Comparison of ENCODE assay signal across 25 cellular contexts in the genomic region with DNA sequence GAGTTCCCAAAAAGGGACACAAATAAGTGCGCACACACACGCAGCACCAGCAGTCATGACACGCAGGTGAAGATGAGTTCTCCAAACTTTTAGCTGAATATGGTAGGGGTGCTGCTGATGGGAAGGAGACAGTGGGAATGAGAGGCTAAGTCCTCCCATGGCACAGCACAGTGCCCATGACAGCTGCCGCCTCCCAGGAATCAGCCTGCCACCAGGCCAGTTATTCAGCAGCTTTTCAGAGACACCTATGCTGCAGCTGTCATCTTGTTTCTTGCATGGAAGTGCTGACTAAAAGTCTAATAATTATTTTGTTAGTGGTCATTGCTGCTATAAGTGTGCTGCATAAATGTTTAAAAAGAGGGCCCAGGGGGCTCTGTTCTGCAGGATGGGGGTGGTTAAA. TPM values are rescaled to one million over a fixed set of nuclear protein-coding genes. Genes with fewer than 3 reads are reported as not detected.
"Had no signal": no experiment of that assay in that cellular context is flagged by ENCODE, and none has a peak within 500 bp of the region (broad histone marks: within the 10 kb centered on the region; RNA-seq: fewer than 3 reads in every experiment).

No MANE protein-coding gene starts in this region.

- H3K9me3 ChIP-seq: thyroid gland had no signal

- H3K27me3 ChIP-seq: cardiac muscle cell, hepatocyte, thyroid gland had no signal

- H3K27ac Mint-ChIP-seq: activated naive CD4-positive, alpha-beta T cell treated with anti-CD3 and anti-CD28 coated beads, Interleukin-2, amount 10 ng/mL, durations not matched to agents 7 days and 5 days; activated T-cell treated with anti-CD3 and anti-CD28 coated beads, Interleukin-2, amount 50 U/mL, for 72 hours; immature natural killer cell; mesothelial cell of epicardium; nephron had no signal

- ATAC-seq: activated T-cell treated with anti-CD3 and anti-CD28 coated beads, Interleukin-2, amount 50 U/mL, for 72 hours; stimulated activated naive CD8-positive, alpha-beta T cell treated with anti-CD3 and anti-CD28 coated beads, Interleukin-15, Interleukin-2, amounts not matched to agents 100 U/mL and 50 U/mL, for 24 hours had no signal

- H3K36me3 Mint-ChIP-seq: activated naive CD4-positive, alpha-beta T cell treated with anti-CD3 and anti-CD28 coated beads, Interleukin-2, amount 10 ng/mL, durations not matched to agents 7 days and 5 days; immature natural killer cell; mesothelial cell of epicardium had no signal

- H3K4me3 ChIP-seq: cardiac muscle cell, hepatocyte, thyroid gland had no signal

- H3K36me3 ChIP-seq: cardiac muscle cell, thyroid gland had no signal

- DNase-seq: activated CD4-positive, alpha-beta T cell treated with anti-CD3 and anti-CD28 coated beads for 1 hour; activated CD4-positive, alpha-beta T cell treated with anti-CD3 and anti-CD28 coated beads, Interleukin-2, amount 50 U/mL, for 1 hour; activated CD8-positive, alpha-beta memory T cell treated with anti-CD3 and anti-CD28 coated beads for 24 hours; activated effector memory CD4-positive, alpha-beta T cell treated with Interleukin-2 at 50 U/mL for 16 hours; activated naive CD4-positive, alpha-beta T cell treated with anti-CD3 and anti-CD28 coated beads, Interleukin-2, amount 10 ng/mL, durations not matched to agents 7 days and 5 days; activated T-cell treated with anti-CD3 and anti-CD28 coated beads, Interleukin-2, amount 50 U/mL, for 72 hours; amygdala; erythroblast; foreskin fibroblast; immature natural killer cell; left ventricle myocardium superior; mammary epithelial cell; nucleus accumbens; stimulated activated CD4-positive, alpha-beta T cell treated with anti-CD3 and anti-CD28 coated beads, Interleukin-4, amount 100 ng/mL, for 4 hours; stimulated activated naive CD8-positive, alpha-beta T cell treated with anti-CD3 and anti-CD28 coated beads, Interleukin-15, Interleukin-2, amounts not matched to agents 100 U/mL and 50 U/mL, for 24 hours; substantia nigra; T-helper 1 cell; thyroid gland had no signal

- H3K27ac ChIP-seq: cardiac muscle cell, hepatocyte, thyroid gland had no signal

- H3K9me3 Mint-ChIP-seq: activated naive CD4-positive, alpha-beta T cell treated with anti-CD3 and anti-CD28 coated beads, Interleukin-2, amount 10 ng/mL, durations not matched to agents 7 days and 5 days; activated T-cell treated with anti-CD3 and anti-CD28 coated beads, Interleukin-2, amount 50 U/mL, for 72 hours; immature natural killer cell; mesothelial cell of epicardium; nephron had no signal

- H3K4me3 Mint-ChIP-seq: activated naive CD4-positive, alpha-beta T cell treated with anti-CD3 and anti-CD28 coated beads, Interleukin-2, amount 10 ng/mL, durations not matched to agents 7 days and 5 days; activated T-cell treated with anti-CD3 and anti-CD28 coated beads, Interleukin-2, amount 50 U/mL, for 72 hours; immature natural killer cell; mesothelial cell of epicardium; nephron had no signal

RNA-seq across cellular contexts. Expression of a gene that starts 12.2 kb away (rescaled TPM):
- total RNA-seq: activated T-cell treated with anti-CD3 and anti-CD28 coated beads, Interleukin-2, amount 50 U/mL, for 72 hours; cardiac muscle cell; glomerular endothelial cell; kidney epithelial cell; mammary epithelial cell; renal cortical epithelial cell had no signal
- polyA plus RNA-seq: hepatocyte, immature natural killer cell, mammary epithelial cell had no signal
